ENCODE assay signal across 20 cellular contexts in the genomic region with DNA sequence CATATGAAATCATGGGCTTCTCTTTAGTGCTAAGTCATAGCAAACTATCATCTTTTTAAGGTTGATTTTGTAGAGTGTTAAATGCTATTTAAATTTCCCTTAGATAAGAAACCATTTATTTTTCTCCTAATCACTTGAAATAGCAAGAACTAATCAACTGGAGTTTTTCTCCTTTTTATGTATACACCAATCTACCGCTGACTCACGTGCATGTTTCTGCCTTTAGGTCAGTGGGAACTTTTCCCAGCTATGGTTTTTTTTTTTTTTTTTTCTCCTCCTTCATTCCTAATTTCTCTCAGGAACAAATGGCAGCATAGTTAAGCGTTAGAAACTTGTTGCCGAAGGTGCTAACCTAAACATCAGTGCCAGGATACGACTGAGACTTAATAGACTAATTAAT.
DNase-seq lines count a peak whose midpoint lies in the region; TF ChIP-seq lines count a peak whose summit lies in the region.
"Had no signal": no experiment of that assay in that cellular context is flagged by ENCODE, and none has a peak within 500 bp of the region (broad histone marks: within the 10 kb centered on the region; RNA-seq: fewer than 3 reads in every experiment).

No MANE protein-coding gene starts in this region.

- H3K4me3 ChIP-seq in AG10803 (ENCODE audit: low read length) (no peak overlapping the region), cardiac fibroblast (replicated peaks in 1 of 2; ENCODE audit: low read depth in 2 of 2, low read length in 2 of 2) (no peak overlapping the region), osteoblast (ENCODE audit: insufficient read depth, low read length) (peak overlapping the region; percentile 9), right atrium auricular region (no peak overlapping the region)

- H2AFZ ChIP-seq in osteoblast (ENCODE audit: low read length) = no peak overlapping the region

- H3K4me1 ChIP-seq in osteoblast (ENCODE audit: insufficient read depth, low read length) (peaks cover 20% of the 10 kb centered on the region), right atrium auricular region (no peaks in the 10 kb centered on the region)

- H3K4me2 ChIP-seq in osteoblast (ENCODE audit: insufficient read depth, low read length) = peak overlapping the region; percentile 55

- DNase-seq in AG10803 (ENCODE audit: low read depth) = peak; percentile 23
- DNase-seq in NCI-H226 = peak; percentile 25
- peak; percentile 33 to 46 for DNase-seq in cardiac fibroblast (ENCODE audit: low read depth in 2 of 2)
- no peak for DNase-seq in osteoblast (ENCODE audit: insufficient read length, low spot score, missing footprints)
- DNase-seq in right atrium auricular region (ENCODE audit: low spot score) = no peak
- DNase-seq in kidney tubule cell (ENCODE audit: low spot score) = no peak
- no peak for DNase-seq in GM19238 (ENCODE audit: insufficient read length, low spot score)
- no peak for DNase-seq in dermis blood vessel endothelial cell
- DNase-seq: activated CD4-positive, alpha-beta T cell treated with anti-CD3 and anti-CD28 coated beads, Interleukin-2, amount 50 U/mL, for 48 hours; activated naive CD4-positive, alpha-beta T cell treated with anti-CD3 and anti-CD28 coated beads for 36 hours; activated T-cell treated with anti-CD3 and anti-CD28 coated beads, Interleukin-2, amount 50 U/mL, for 1 hour; CD8-positive, alpha-beta T cell; DND-41; H9; KG1; NCI-H1092; NCI-H2081; NCI-H510A; Right ventricle myocardium superior had no signal

- H3K27me3 ChIP-seq in osteoblast (ENCODE audit: insufficient read depth, low read length) (no peaks in the 10 kb centered on the region), right atrium auricular region (no peaks in the 10 kb centered on the region)

- TF ChIP-seq CTCF in AG10803 (conservative IDR thresholded peaks at IDR 0.05; ENCODE audit: low read length) = no peak
- TF ChIP-seq CTCF in cardiac fibroblast (IDR thresholded peaks at IDR 0.05; ENCODE audit: low read depth, low read length) = no peak
- no peak for TF ChIP-seq CTCF in osteoblast (IDR thresholded peaks at IDR 0.05; ENCODE audit: extremely low read depth, low read depth, low read length)
- TF ChIP-seq CTCF in right atrium auricular region (IDR thresholded peaks at IDR 0.05) = no peak

- no peaks in the 10 kb centered on the region for H4K20me1 ChIP-seq in osteoblast (ENCODE audit: insufficient read depth, low read length)

- H3K36me3 ChIP-seq in osteoblast (ENCODE audit: insufficient read depth, low read length) (no peaks in the 10 kb centered on the region), right atrium auricular region (no peaks in the 10 kb centered on the region)

- H3K9me3 ChIP-seq in osteoblast (ENCODE audit: low read depth, low read length) (no peaks in the 10 kb centered on the region), right atrium auricular region (no peaks in the 10 kb centered on the region)

- no peaks in the 10 kb centered on the region for H3K79me2 ChIP-seq in osteoblast (ENCODE audit: insufficient read depth, low read length)

- H3K27ac ChIP-seq in osteoblast (ENCODE audit: low read depth, low read length) (peak overlapping the region; percentile 8), right atrium auricular region (no peak overlapping the region)
- H3K27ac ChIP-seq: VCaP had no signal

Comparison
In these comparisons a context has a peak if more than half of its experiments do, and no peak if none do; other contexts are left out.
1. DNase-seq: peak in AG10803 (single experiment), NCI-H226 (single experiment) and cardiac fibroblast (2 of 2); none in osteoblast (single experiment), right atrium auricular region (single experiment), kidney tubule cell (single experiment), GM19238 (single experiment) and dermis blood vessel endothelial cell (single experiment).